ENCODE assay signal across 3 cellular contexts in the genomic region with DNA sequence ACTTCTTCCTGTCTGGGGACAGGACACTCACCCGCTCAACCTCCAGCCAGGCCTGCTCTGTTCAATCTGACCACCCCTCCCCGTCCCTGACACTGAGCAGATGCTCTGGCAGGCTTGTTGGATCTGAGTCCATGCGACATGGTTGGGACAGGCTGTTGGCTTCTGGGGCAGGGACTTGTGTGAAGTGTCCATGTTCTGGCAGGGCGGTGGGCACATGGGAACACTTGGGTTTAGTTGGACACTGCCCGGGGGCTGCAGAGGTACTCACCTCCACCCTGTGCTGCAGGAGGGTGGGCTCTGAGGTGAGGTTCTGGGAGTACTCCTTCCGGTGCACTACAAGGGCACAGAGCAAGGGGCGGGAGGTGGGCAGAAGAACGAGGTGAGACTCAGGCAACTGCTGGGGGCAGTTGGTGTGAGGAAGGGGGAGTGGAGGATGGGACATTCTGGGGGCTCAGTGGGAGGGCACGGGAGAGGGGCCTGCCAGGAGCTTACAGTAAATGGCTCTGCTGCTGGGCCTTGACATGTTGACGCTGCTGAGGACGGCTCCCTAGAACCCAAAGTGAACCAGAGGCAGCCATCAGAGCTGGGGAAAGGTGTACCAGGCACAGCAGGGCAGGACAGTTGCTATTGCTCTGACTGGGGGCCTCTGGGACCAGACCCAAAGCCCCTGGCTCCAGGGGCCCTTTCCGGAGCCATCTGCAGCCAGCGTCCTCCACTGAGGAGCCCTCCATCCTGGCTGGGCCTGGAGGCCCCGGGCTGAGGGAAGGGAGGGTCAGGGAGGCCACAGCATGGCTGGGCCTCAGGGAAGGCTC.
A peak's percentile ranks its signal among the peaks of the same experiment; 100 is the strongest.
TF ChIP-seq lines count a peak whose summit lies in the region.

No MANE protein-coding gene starts in this region.

TF ChIP-seq in SK-N-SH, 30 proteins besides CTCF, POLR2A, EP300 and RAD21:
- TF ChIP-seq JUND (IDR thresholded peaks at IDR 0.05) (no peak), EZH2phosphoT487 (IDR thresholded peaks at IDR 0.05; ENCODE audit: borderline replicate concordance, low read depth) (no peak), RXRA (IDR thresholded peaks at IDR 0.05; ENCODE audit: borderline replicate concordance, low read depth) (no peak), FOXJ3 (CRISPR knock-in tag; IDR thresholded peaks at IDR 0.05) (no peak), TEAD4 (IDR thresholded peaks at IDR 0.05; ENCODE audit: borderline replicate concordance, insufficient read depth) (no peak), FOXM1 (IDR thresholded peaks at IDR 0.05; ENCODE audit: low read depth) (no peak), YY1 (IDR thresholded peaks at IDR 0.05; ENCODE audit: low read depth) (no peak), NRF1 (IDR thresholded peaks at IDR 0.05; ENCODE audit: low read depth, low read length) (no peak), SIN3A (IDR thresholded peaks at IDR 0.05; ENCODE audit: borderline replicate concordance, low read depth, low read length) (no peak), POLR2AphosphoS5 (IDR thresholded peaks at IDR 0.05; ENCODE audit: low read depth, low read length) (no peak), FOSL2 (IDR thresholded peaks at IDR 0.05; ENCODE audit: borderline replicate concordance, low read depth) (no peak), MEF2A (IDR thresholded peaks at IDR 0.05; ENCODE audit: borderline replicate concordance, low read depth) (no peak), CHD2 (IDR thresholded peaks at IDR 0.05; ENCODE audit: low read length, partially characterized antibody) (no peak), NFIC (IDR thresholded peaks at IDR 0.05; ENCODE audit: borderline replicate concordance) (no peak), ELF1 (IDR thresholded peaks at IDR 0.05) (no peak), SMC3 (IDR thresholded peaks at IDR 0.05; ENCODE audit: low read depth, low read length) (no peak)
- TF ChIP-seq, protein P1, sequence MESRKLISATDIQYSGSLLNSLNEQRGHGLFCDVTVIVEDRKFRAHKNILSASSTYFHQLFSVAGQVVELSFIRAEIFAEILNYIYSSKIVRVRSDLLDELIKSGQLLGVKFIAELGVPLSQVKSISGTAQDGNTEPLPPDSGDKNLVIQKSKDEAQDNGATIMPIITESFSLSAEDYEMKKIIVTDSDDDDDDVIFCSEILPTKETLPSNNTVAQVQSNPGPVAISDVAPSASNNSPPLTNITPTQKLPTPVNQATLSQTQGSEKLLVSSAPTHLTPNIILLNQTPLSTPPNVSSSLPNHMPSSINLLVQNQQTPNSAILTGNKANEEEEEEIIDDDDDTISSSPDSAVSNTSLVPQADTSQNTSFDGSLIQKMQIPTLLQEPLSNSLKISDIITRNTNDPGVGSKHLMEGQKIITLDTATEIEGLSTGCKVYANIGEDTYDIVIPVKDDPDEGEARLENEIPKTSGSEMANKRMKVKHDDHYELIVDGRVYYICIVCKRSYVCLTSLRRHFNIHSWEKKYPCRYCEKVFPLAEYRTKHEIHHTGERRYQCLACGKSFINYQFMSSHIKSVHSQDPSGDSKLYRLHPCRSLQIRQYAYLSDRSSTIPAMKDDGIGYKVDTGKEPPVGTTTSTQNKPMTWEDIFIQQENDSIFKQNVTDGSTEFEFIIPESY (IDR thresholded peaks at IDR 0.05; ENCODE audit: borderline replicate concordance, low read depth): no peak
- TF ChIP-seq, protein P2, sequence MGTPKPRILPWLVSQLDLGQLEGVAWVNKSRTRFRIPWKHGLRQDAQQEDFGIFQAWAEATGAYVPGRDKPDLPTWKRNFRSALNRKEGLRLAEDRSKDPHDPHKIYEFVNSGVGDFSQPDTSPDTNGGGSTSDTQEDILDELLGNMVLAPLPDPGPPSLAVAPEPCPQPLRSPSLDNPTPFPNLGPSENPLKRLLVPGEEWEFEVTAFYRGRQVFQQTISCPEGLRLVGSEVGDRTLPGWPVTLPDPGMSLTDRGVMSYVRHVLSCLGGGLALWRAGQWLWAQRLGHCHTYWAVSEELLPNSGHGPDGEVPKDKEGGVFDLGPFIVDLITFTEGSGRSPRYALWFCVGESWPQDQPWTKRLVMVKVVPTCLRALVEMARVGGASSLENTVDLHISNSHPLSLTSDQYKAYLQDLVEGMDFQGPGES (IDR thresholded peaks at IDR 0.05; ENCODE audit: low read depth, low read length): no peak
- TF ChIP-seq, protein P3, sequence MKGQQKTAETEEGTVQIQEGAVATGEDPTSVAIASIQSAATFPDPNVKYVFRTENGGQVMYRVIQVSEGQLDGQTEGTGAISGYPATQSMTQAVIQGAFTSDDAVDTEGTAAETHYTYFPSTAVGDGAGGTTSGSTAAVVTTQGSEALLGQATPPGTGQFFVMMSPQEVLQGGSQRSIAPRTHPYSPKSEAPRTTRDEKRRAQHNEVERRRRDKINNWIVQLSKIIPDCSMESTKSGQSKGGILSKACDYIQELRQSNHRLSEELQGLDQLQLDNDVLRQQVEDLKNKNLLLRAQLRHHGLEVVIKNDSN (IDR thresholded peaks at IDR 0.05; ENCODE audit: borderline replicate concordance, low read depth): no peak

TF ChIP-seq in SK-N-SH treated with all-trans-retinoic acid at 6 μM for 48 hours, 23 proteins besides CTCF, POLR2A, EP300 and RAD21:
- TF ChIP-seq GLIS3 (CRISPR knock-in tag; IDR thresholded peaks at IDR 0.05) (no peak), ZNF70 (CRISPR knock-in tag; IDR thresholded peaks at IDR 0.05) (no peak), TCF4 (CRISPR knock-in tag; IDR thresholded peaks at IDR 0.05; ENCODE audit: borderline replicate concordance) (no peak), ZFP30 (CRISPR knock-in tag; IDR thresholded peaks at IDR 0.05) (no peak), ESRRG (CRISPR knock-in tag; IDR thresholded peaks at IDR 0.05) (no peak), ZFP3 (CRISPR knock-in tag; IDR thresholded peaks at IDR 0.05) (no peak), ARNTL (CRISPR knock-in tag; IDR thresholded peaks at IDR 0.05; ENCODE audit: borderline replicate concordance, low read depth) (no peak), TOX (CRISPR knock-in tag; IDR thresholded peaks at IDR 0.05; ENCODE audit: borderline replicate concordance) (no peak), SNAI2 (CRISPR knock-in tag; IDR thresholded peaks at IDR 0.05) (no peak)
- TF ChIP-seq, protein P4, sequence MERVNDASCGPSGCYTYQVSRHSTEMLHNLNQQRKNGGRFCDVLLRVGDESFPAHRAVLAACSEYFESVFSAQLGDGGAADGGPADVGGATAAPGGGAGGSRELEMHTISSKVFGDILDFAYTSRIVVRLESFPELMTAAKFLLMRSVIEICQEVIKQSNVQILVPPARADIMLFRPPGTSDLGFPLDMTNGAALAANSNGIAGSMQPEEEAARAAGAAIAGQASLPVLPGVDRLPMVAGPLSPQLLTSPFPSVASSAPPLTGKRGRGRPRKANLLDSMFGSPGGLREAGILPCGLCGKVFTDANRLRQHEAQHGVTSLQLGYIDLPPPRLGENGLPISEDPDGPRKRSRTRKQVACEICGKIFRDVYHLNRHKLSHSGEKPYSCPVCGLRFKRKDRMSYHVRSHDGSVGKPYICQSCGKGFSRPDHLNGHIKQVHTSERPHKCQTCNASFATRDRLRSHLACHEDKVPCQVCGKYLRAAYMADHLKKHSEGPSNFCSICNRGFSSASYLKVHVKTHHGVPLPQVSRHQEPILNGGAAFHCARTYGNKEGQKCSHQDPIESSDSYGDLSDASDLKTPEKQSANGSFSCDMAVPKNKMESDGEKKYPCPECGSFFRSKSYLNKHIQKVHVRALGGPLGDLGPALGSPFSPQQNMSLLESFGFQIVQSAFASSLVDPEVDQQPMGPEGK (CRISPR knock-in tag; IDR thresholded peaks at IDR 0.05; ENCODE audit: borderline replicate concordance): no peak

TF ChIP-seq in HepG2, 621 proteins besides CTCF, POLR2A, EP300 and RAD21:
- TF ChIP-seq ZNF549 (CRISPR knock-in tag; IDR thresholded peaks at IDR 0.05): no peak
- TF ChIP-seq, protein P5, sequence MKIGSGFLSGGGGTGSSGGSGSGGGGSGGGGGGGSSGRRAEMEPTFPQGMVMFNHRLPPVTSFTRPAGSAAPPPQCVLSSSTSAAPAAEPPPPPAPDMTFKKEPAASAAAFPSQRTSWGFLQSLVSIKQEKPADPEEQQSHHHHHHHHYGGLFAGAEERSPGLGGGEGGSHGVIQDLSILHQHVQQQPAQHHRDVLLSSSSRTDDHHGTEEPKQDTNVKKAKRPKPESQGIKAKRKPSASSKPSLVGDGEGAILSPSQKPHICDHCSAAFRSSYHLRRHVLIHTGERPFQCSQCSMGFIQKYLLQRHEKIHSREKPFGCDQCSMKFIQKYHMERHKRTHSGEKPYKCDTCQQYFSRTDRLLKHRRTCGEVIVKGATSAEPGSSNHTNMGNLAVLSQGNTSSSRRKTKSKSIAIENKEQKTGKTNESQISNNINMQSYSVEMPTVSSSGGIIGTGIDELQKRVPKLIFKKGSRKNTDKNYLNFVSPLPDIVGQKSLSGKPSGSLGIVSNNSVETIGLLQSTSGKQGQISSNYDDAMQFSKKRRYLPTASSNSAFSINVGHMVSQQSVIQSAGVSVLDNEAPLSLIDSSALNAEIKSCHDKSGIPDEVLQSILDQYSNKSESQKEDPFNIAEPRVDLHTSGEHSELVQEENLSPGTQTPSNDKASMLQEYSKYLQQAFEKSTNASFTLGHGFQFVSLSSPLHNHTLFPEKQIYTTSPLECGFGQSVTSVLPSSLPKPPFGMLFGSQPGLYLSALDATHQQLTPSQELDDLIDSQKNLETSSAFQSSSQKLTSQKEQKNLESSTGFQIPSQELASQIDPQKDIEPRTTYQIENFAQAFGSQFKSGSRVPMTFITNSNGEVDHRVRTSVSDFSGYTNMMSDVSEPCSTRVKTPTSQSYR (CRISPR knock-in tag; IDR thresholded peaks at IDR 0.05; ENCODE audit: borderline replicate concordance): peak; percentile 57; the same call in 1 of the 2 replicates
